Comparison of ENCODE assay signal across 9 cellular contexts in the genomic region with DNA sequence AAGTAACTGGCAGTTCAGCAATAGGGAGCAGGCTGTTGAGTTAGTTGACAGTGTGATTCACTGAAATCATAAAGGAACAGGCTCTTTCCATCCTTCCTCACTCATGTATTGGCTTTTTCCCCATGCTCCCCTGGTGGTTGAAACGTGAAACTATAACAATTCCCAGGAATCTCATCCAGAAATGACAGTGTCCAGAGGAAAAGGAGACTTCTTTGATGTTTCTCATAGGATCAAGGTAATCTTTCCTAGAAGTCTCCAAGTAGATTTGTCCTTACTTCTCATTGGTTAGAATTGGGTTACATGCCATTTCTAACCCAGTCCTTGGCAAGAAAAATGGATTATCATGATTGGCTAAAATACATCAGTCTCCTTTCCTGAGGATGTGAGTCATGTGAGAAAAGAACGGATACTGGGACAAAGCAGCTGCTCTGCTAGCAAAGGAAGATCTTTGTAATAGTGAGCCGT. TPM values are rescaled to one million over a fixed set of nuclear protein-coding genes. Genes with fewer than 3 reads are reported as not detected.
A peak's percentile ranks its signal among the peaks of the same experiment; 100 is the strongest.
DNase-seq lines count a peak whose midpoint lies in the region; ATAC-seq, FAIRE-seq and TF ChIP-seq lines count a peak whose summit lies in the region.
"Had no signal": no experiment of that assay in that cellular context is flagged by ENCODE, and none has a peak within 500 bp of the region (broad histone marks: within the 10 kb centered on the region; RNA-seq: fewer than 3 reads in every experiment).

No MANE protein-coding gene starts in this region.

- peaks cover 50% of the 10 kb centered on the region for H3K36me3 Mint-ChIP-seq in activated CD8-positive, alpha-beta T cell treated with anti-CD3 and anti-CD28 coated beads for 36 hours (ENCODE audit: low read depth)

- 41 to 45% methylated on average over 3 of the region's 3 CpGs for whole genome bisulfite sequencing in pancreas, 2 donors
- WGBS in sigmoid colon, 2 donors, result 59 to 71% methylated on average over 3 of the region's 3 CpGs

- H3K9me3 ChIP-seq in PC-9 (ENCODE audit: insufficient read depth, low read depth), result no peaks in the 10 kb centered on the region
- no peaks in the 10 kb centered on the region for H3K9me3 ChIP-seq in pancreas
- H3K9me3 ChIP-seq in sigmoid colon, result no peaks in the 10 kb centered on the region

- TF ChIP-seq EP300 in sigmoid colon (IDR thresholded peaks at IDR 0.05), result no peak

- no peak overlapping the region for H3K4me2 ChIP-seq in PC-9

- H3K9me3 Mint-ChIP-seq in activated CD8-positive, alpha-beta T cell treated with anti-CD3 and anti-CD28 coated beads for 36 hours, result no peaks in the 10 kb centered on the region

- TF ChIP-seq CTCF in PC-9 (conservative IDR thresholded peaks at IDR 0.05) (peak; percentile 55), pancreas (IDR thresholded peaks at IDR 0.05) (peak in 2 of 4 donors; percentile 11 to 33), sigmoid colon (IDR thresholded peaks at IDR 0.05) (peak in 2 of 4 experiments; percentile 40 to 46)
- no peak for TF ChIP-seq CTCF in activated CD8-positive, alpha-beta T cell treated with anti-CD3 and anti-CD28 coated beads for 36 hours (IDR thresholded peaks at IDR 0.05)

- no peak overlapping the region for H3K27ac Mint-ChIP-seq in activated CD8-positive, alpha-beta T cell treated with anti-CD3 and anti-CD28 coated beads for 36 hours

- no peak overlapping the region for H2AFZ ChIP-seq in PC-9

- no peaks in the 10 kb centered on the region for H3K9me2 ChIP-seq in PC-9 (ENCODE audit: insufficient read depth)

- no peak for FAIRE-seq in pancreas (lab: Jason Lieb, UNC)

- H3K27ac ChIP-seq in PC-9 (no peak overlapping the region), pancreas (peak overlapping the region in 1 of 4 donors; percentile 13), sigmoid colon (peak overlapping the region in 2 of 4 donors; percentile 1 to 41)

- H3K4me3 ChIP-seq in PC-9 (no peak overlapping the region), pancreas (no peak overlapping the region), sigmoid colon (no peak overlapping the region)

- intact Hi-C loops in PC-9 (cut with micrococcal nuclease; ENCODE audit: unreplicated experiment) (no loop called here), pancreas (cut with DNase I) (no loop called here), sigmoid colon (cut with DNase I) (no loop called here)
- intact Hi-C loops in activated CD8-positive, alpha-beta T cell treated with anti-CD3 and anti-CD28 coated beads for 36 hours (cut with micrococcal nuclease), result no loop called here

- H3K27me3 Mint-ChIP-seq in activated CD8-positive, alpha-beta T cell treated with anti-CD3 and anti-CD28 coated beads for 36 hours, result no peaks in the 10 kb centered on the region

- peaks cover 40% of the 10 kb centered on the region for H3K36me3 ChIP-seq in PC-9 (ENCODE audit: low read depth)
- H3K36me3 ChIP-seq in pancreas, result peaks cover 0 to 24% (median 0%) of the 10 kb centered on the region in 3 donors
- peaks cover 0 to 82% (median 3%) of the 10 kb centered on the region in 4 donors for H3K36me3 ChIP-seq in sigmoid colon

- no peaks in the 10 kb centered on the region for H3K4me1 ChIP-seq in PC-9 (replicated peaks; ENCODE audit: insufficient read depth)
- peaks cover 6 to 9% (median 9%) of the 10 kb centered on the region in 3 donors for H3K4me1 ChIP-seq in pancreas
- H3K4me1 ChIP-seq in sigmoid colon, result peaks cover 0 to 24% (median 3%) of the 10 kb centered on the region in 4 donors

- TF ChIP-seq POLR2A in sigmoid colon (IDR thresholded peaks at IDR 0.05), result no peak

- POLR2A ChIA-PET in PC-9 (lab: Charles Lee; ENCODE audit: unreplicated experiment), result no interaction called here
- POLR2A ChIA-PET in activated CD8-positive, alpha-beta T cell treated with anti-CD3 and anti-CD28 coated beads for 36 hours (lab: Charles Lee), result interaction anchor here (1.0 to 1.5 kb wide), 2 partner anchors 8 to 11 kb away, joined by 3 to 5 read pairs; no protein-coding TSS in a partner anchor

- H4K20me1 ChIP-seq in PC-9 (ENCODE audit: insufficient read depth), result no peaks in the 10 kb centered on the region

- H3K4me3 Mint-ChIP-seq in activated CD8-positive, alpha-beta T cell treated with anti-CD3 and anti-CD28 coated beads for 36 hours, result no peak overlapping the region

- CTCF ChIA-PET in PC-9 (lab: Charles Lee), result no interaction called here
- CTCF ChIA-PET in activated CD8-positive, alpha-beta T cell treated with anti-CD3 and anti-CD28 coated beads for 36 hours (lab: Charles Lee), result interaction anchor here (0.8 to 1.0 kb wide), 2 partner anchors 9 to 13 kb away, joined by 3 read pairs; no protein-coding TSS in a partner anchor

- peak; percentile 90 for DNase-seq in ELR (ENCODE audit: low read depth)
- no peak for DNase-seq in PC-9
- peak; percentile 50 for DNase-seq in fibroblast of gingiva (ENCODE audit: low read depth)
- DNase-seq in pancreas, result no peak
- DNase-seq in activated CD8-positive, alpha-beta T cell treated with anti-CD3 and anti-CD28 coated beads for 36 hours, result no peak
- DNase-seq in globus pallidus (ENCODE audit: low spot score), result no peak
- no peak for DNase-seq in sigmoid colon
- DNase-seq in NK-92 (lab: John Stamatoyannopoulos, UW; ENCODE audit: unreplicated experiment), result no peak
- DNase-seq: activated CD4-positive, CD25-positive, alpha-beta regulatory T cell treated with anti-CD3 and anti-CD28 coated beads, Interleukin-2, amount 50 U/mL, for 72 hours had no signal

- peaks cover 21% of the 10 kb centered on the region for H3K79me2 ChIP-seq in PC-9 (ENCODE audit: low read depth)

- ATAC-seq in pancreas, result peak; percentile 36 to 60 (median 48)
- ATAC-seq in activated CD8-positive, alpha-beta T cell treated with anti-CD3 and anti-CD28 coated beads for 36 hours, result no peak

- BruUV-seq in PC-9 (replicated peaks; lab: Mats Ljungman, UMichigan), result no TSS peak

- H3F3A ChIP-seq in PC-9 (ENCODE audit: insufficient read depth, low read depth), result peaks cover 15% of the 10 kb centered on the region; the same call in 1 of the 2 replicates

- H3K27me3 ChIP-seq in PC-9 (ENCODE audit: insufficient read depth, low read depth) (no peaks in the 10 kb centered on the region), pancreas (no peaks in the 10 kb centered on the region), sigmoid colon (no peaks in the 10 kb centered on the region)

- H3K4me1 Mint-ChIP-seq in activated CD8-positive, alpha-beta T cell treated with anti-CD3 and anti-CD28 coated beads for 36 hours (ENCODE audit: low read depth), result peaks cover 13% of the 10 kb centered on the region

RNA-seq across cellular contexts. Expression of a gene that starts 14.4 kb away (rescaled TPM):
- 53.5 and 74.7 TPM in 2 replicates for total RNA-seq in PC-9 (2021)
- total RNA-seq in pancreas, result 10 to 100 TPM; 16.8 to 22.7 (median 19.3) TPM
- polyA plus RNA-seq in pancreas, result 10 to 100 TPM; 11.4 to 27.9 TPM
- total RNA-seq in activated CD8-positive, alpha-beta T cell treated with anti-CD3 and anti-CD28 coated beads for 36 hours, result 10 to 100 TPM; 24.7 to 26.0 TPM
- 10 to 100 TPM; 41.0 to 59.1 (median 42.8) TPM for total RNA-seq in sigmoid colon
- polyA plus RNA-seq in sigmoid colon, result 10 to 100 TPM; 24.6 to 33.5 (median 32.3) TPM

RNA-seq across cellular contexts. Expression of a gene that starts 14.5 kb away (rescaled TPM):
- total RNA-seq in PC-9 (2021), result 13.0 and 19.1 TPM in 2 replicates
- 10 to 100 TPM in 4 of 6 donors, 1 to 10 TPM in 2; 6.6 to 13.4 (median 10.7) TPM for total RNA-seq in pancreas
- polyA plus RNA-seq in pancreas, result 10 to 100 TPM; 24.6 to 30.6 TPM
- total RNA-seq in activated CD8-positive, alpha-beta T cell treated with anti-CD3 and anti-CD28 coated beads for 36 hours, result 10 to 100 TPM; 14.5 to 18.2 TPM
- total RNA-seq in sigmoid colon, result 10 to 100 TPM; 13.0 to 25.8 (median 18.3) TPM
- 10 to 100 TPM; 35.0 to 55.5 (median 46.2) TPM for polyA plus RNA-seq in sigmoid colon

Comparison
In these comparisons a context has a peak if more than half of its experiments do, and no peak if none do; other contexts are left out.
1. DNase-seq: peak in ELR (single experiment) and fibroblast of gingiva (single experiment); none in PC-9 (0 of 2), pancreas (0 of 6), activated CD8-positive, alpha-beta T cell treated with anti-CD3 and anti-CD28 coated beads for 36 hours (single experiment), globus pallidus (single experiment), sigmoid colon (single experiment) and NK-92 (single experiment).